Comparison of ENCODE assay signal across 1 cellular context in genomic region chrX:132491191-132491590, GRCh38.
A peak's percentile ranks its signal among the peaks of the same experiment; 100 is the strongest.
TF ChIP-seq lines count a peak whose summit lies in the region.

No MANE protein-coding gene starts in this region.

TF ChIP-seq in HepG2, 621 proteins besides CTCF, POLR2A, EP300 and RAD21 (continued from another document and continues in another):
- TF ChIP-seq CENPBD1 (CRISPR knock-in tag; IDR thresholded peaks at IDR 0.05; ENCODE audit: borderline replicate concordance, low read depth) (no peak), CEBPG (CRISPR knock-in tag; IDR thresholded peaks at IDR 0.05) (peak; percentile 56; the same call in 1 of the 2 replicates), SOX13 (IDR thresholded peaks at IDR 0.05) (no peak), SOX13 (CRISPR knock-in tag; conservative IDR thresholded peaks at IDR 0.05 in 1 of 2, IDR thresholded peaks at IDR 0.05 in 1 of 2) (peak in 1 of 2 experiments; percentile 72; a peak in 1 of 4 replicates), ZNF598 (CRISPR knock-in tag; IDR thresholded peaks at IDR 0.05; ENCODE audit: borderline replicate concordance) (no peak), ZNF451 (CRISPR knock-in tag; IDR thresholded peaks at IDR 0.05) (no peak), ZNF407 (CRISPR knock-in tag; IDR thresholded peaks at IDR 0.05; ENCODE audit: not compliant biosample characterization) (no peak), KAT8 (CRISPR knock-in tag; IDR thresholded peaks at IDR 0.05) (peak; percentile 36; the same call in 1 of the 2 replicates), BCL6 (CRISPR knock-in tag; IDR thresholded peaks at IDR 0.05) (peak; percentile 79), FOSL2 (CRISPR knock-in tag; IDR thresholded peaks at IDR 0.05) (peak; percentile 49; the same call in 1 of the 2 replicates), TRIM24 (CRISPR knock-in tag; IDR thresholded peaks at IDR 0.05) (no peak), TARDBP (CRISPR knock-in tag; IDR thresholded peaks at IDR 0.05) (no peak), SPEN (CRISPR knock-in tag; IDR thresholded peaks at IDR 0.05; ENCODE audit: low read depth) (no peak), ZNF646 (CRISPR knock-in tag; IDR thresholded peaks at IDR 0.05) (no peak), STAG1 (CRISPR knock-in tag; IDR thresholded peaks at IDR 0.05) (peak; percentile 56), HNRNPLL (IDR thresholded peaks at IDR 0.05; ENCODE audit: low read depth, low read length, poor library complexity, severe bottlenecking) (no peak), HNF4A (CRISPR knock-in tag; IDR thresholded peaks at IDR 0.05) (peak; percentile 28), ZNF24 (IDR thresholded peaks at IDR 0.05) (no peak), ZNF609 (CRISPR knock-in tag; IDR thresholded peaks at IDR 0.05; ENCODE audit: borderline replicate concordance) (peak; percentile 25; the same call in 1 of the 2 replicates), ZNF10 (CRISPR knock-in tag; IDR thresholded peaks at IDR 0.05; ENCODE audit: borderline replicate concordance, low read depth) (no peak), ZNF567 (CRISPR knock-in tag; IDR thresholded peaks at IDR 0.05; ENCODE audit: borderline replicate concordance) (no peak), ZBTB44 (CRISPR knock-in tag; IDR thresholded peaks at IDR 0.05) (no peak), ZNF317 (CRISPR knock-in tag; IDR thresholded peaks at IDR 0.05) (no peak), NFKBIZ (CRISPR knock-in tag; IDR thresholded peaks at IDR 0.05) (no peak), SRY (CRISPR knock-in tag; IDR thresholded peaks at IDR 0.05) (no peak), ZBTB34 (CRISPR knock-in tag; IDR thresholded peaks at IDR 0.05) (peak; percentile 54; the same call in 1 of the 2 replicates), ARID3A (IDR thresholded peaks at IDR 0.05; ENCODE audit: low read depth, low read length) (peak; percentile 93), PPARG (CRISPR knock-in tag; conservative IDR thresholded peaks at IDR 0.05) (peak; percentile 90), ZMYM4 (CRISPR knock-in tag; IDR thresholded peaks at IDR 0.05) (peak; percentile 49; the same call in 1 of the 2 replicates)
